In the genomic region with DNA sequence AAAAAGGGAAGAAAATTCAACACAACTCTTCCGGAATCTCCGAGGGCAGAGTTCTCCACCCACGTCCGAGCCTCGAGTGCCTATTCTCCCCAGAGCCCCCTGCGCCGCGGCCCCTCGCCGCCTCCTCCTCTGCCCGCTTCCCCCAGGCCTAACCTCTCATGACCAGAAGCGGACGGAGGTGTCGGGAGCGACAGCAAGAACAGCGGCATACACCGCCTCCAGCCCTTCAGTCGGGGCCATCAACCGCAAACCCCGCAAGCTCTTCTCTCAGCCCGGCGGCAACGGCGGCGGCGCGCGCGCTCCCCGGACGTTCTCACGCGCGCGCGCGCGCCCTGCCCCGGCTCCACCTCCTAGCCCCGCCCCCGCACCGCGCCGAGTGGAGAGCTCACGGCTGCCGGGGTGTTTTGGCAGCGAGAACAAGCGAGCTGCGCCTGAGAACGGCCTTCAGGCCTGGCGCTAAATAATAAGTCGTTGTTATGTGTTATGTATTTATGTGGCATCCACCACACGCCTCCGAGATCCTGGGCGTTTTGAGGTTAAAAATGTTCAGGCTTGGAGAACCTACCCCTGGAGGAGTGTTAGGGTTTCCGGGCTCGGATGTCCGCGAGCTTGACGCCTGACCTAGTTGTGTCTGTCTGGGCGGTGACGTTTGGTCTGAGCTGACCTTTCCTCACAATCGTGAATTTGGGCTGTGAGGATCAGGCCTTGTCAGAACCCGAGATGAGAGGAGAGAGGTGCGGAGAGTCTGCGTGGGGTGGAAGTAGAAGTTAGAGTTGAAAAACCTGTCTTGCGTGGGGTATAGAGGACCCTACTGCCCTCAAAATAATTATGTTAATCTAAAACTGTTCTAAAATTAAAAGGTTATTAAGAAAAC, we compare ENCODE assay signal across 8 cellular contexts. TPM values are rescaled to one million over a fixed set of nuclear protein-coding genes. Genes with fewer than 3 reads are reported as not detected.
DNase-seq lines count a peak whose midpoint lies in the region; ATAC-seq and TF ChIP-seq lines count a peak whose summit lies in the region.

A gene with protein sequence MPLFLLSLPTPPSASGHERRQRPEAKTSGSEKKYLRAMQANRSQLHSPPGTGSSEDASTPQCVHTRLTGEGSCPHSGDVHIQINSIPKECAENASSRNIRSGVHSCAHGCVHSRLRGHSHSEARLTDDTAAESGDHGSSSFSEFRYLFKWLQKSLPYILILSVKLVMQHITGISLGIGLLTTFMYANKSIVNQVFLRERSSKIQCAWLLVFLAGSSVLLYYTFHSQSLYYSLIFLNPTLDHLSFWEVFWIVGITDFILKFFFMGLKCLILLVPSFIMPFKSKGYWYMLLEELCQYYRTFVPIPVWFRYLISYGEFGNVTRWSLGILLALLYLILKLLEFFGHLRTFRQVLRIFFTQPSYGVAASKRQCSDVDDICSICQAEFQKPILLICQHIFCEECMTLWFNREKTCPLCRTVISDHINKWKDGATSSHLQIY (minus strand): TSS at position 286 of the 874 bp plus-strand sequence. CDS start 77 bp downstream, at position 209.

- no peaks in the 10 kb centered on the region for H3K27me3 Mint-ChIP-seq in T-helper 2 cell treated with Interferon-gamma antibody and Interleukin-4, amounts not matched to agents 5 μg/mL and 100 μg/mL, for 36 hours (ENCODE audit: low read depth)

- H3K27ac Mint-ChIP-seq in T-helper 2 cell treated with Interferon-gamma antibody and Interleukin-4, amounts not matched to agents 5 μg/mL and 100 μg/mL, for 36 hours, result peak within 1 kb of the TSS; percentile 93

- peaks cover 9% of the 10 kb centered on the region for H3K36me3 Mint-ChIP-seq in T-helper 2 cell treated with Interferon-gamma antibody and Interleukin-4, amounts not matched to agents 5 μg/mL and 100 μg/mL, for 36 hours (ENCODE audit: low read depth)

- ATAC-seq in HG02763 (IDR thresholded peaks at IDR 0.05; ENCODE audit: unreplicated experiment), result peak; percentile 76
- ATAC-seq in psoas muscle, result peak; percentile 96 to 97 (median 96)

- intact Hi-C loops in ascending aorta (cut with DNase I) (loop anchor here (10.0 kb wide), 1 partner anchor 70 kb away; no protein-coding TSS in a partner anchor), psoas muscle (cut with DNase I) (no loop called here)

- H3K4me3 ChIP-seq in ascending aorta (peak within 1 kb of the TSS; percentile 71 to 81), right atrium auricular region (peak within 1 kb of the TSS; percentile 73 to 92), psoas muscle (peak within 1 kb of the TSS; percentile 81)

- H3K9me3 ChIP-seq in ascending aorta (no peaks in the 10 kb centered on the region), right atrium auricular region (no peaks in the 10 kb centered on the region), psoas muscle (no peaks in the 10 kb centered on the region)

- H3K9me3 Mint-ChIP-seq in T-helper 2 cell treated with Interferon-gamma antibody and Interleukin-4, amounts not matched to agents 5 μg/mL and 100 μg/mL, for 36 hours, result no peaks in the 10 kb centered on the region

- DNase-seq in NCI-H1694 (lab: John Stamatoyannopoulos, UW) (peak; percentile 62), ascending aorta (ENCODE audit: low spot score in 2 of 2) (peak; percentile 55 to 94), right atrium auricular region (ENCODE audit: low spot score) (peak; percentile 91), psoas muscle (peak; percentile 95 to 96), ureter (ENCODE audit: low spot score) (peak; percentile 90)
- peak; percentile 88 for DNase-seq in T-helper 2 cell treated with Interferon-gamma antibody and Interleukin-4, amounts not matched to agents 5 μg/mL and 100 μg/mL, for 36 hours (ENCODE audit: low spot score)

- H3K4me1 ChIP-seq in ascending aorta, result peaks cover 0 to 18% of the 10 kb centered on the region in 2 donors
- peaks cover 0 to 20% of the 10 kb centered on the region in 2 donors for H3K4me1 ChIP-seq in right atrium auricular region
- peaks cover 17% of the 10 kb centered on the region for H3K4me1 ChIP-seq in psoas muscle

- WGBS in psoas muscle, 3 donors, result 1 to 3% (median 2%) methylated on average over 67 of the region's 67 CpGs

- H3K27ac ChIP-seq in ascending aorta (peak within 1 kb of the TSS; percentile 84 to 92), right atrium auricular region (peak within 1 kb of the TSS; percentile 95 to 98), psoas muscle (peak within 1 kb of the TSS; percentile 95)

- TF ChIP-seq CTCF in ascending aorta (IDR thresholded peaks at IDR 0.05) (no peak), right atrium auricular region (IDR thresholded peaks at IDR 0.05) (no peak), psoas muscle (IDR thresholded peaks at IDR 0.05) (no peak)

- H3K4me3 Mint-ChIP-seq in T-helper 2 cell treated with Interferon-gamma antibody and Interleukin-4, amounts not matched to agents 5 μg/mL and 100 μg/mL, for 36 hours, result peak within 1 kb of the TSS; percentile 91

- peaks cover 0 to under 1% of the 10 kb centered on the region in 2 donors for H3K36me3 ChIP-seq in ascending aorta
- H3K36me3 ChIP-seq in right atrium auricular region, result no peaks in the 10 kb centered on the region
- peaks cover 3 to 31% of the 10 kb centered on the region in 2 donors for H3K36me3 ChIP-seq in psoas muscle (ENCODE audit: insufficient read depth in 1 of 2, low read depth in 1 of 2)

- peak; percentile 57 for TF ChIP-seq POLR2A in GM10847 (IDR thresholded peaks at IDR 0.05; ENCODE audit: extremely low read depth, insufficient read length)

- peaks cover 12% of the 10 kb centered on the region for H3K4me1 Mint-ChIP-seq in T-helper 2 cell treated with Interferon-gamma antibody and Interleukin-4, amounts not matched to agents 5 μg/mL and 100 μg/mL, for 36 hours (ENCODE audit: low read depth)

- H3K27me3 ChIP-seq in ascending aorta (no peaks in the 10 kb centered on the region), right atrium auricular region (no peaks in the 10 kb centered on the region), psoas muscle (ENCODE audit: insufficient read depth in 3 of 3, low read length in 2 of 3) (no peaks in the 10 kb centered on the region)

RNA-seq across cellular contexts. Expression of the gene that starts here (rescaled TPM):
- total RNA-seq in ascending aorta (1.9 TPM), right atrium auricular region (1 to 10 TPM; 7.9 TPM), psoas muscle (10 to 100 TPM; 10.4 to 17.1 (median 12.6) TPM), ureter (15.0 TPM)
- 10 to 100 TPM in 2 of 3 donors, 1 to 10 TPM in 1; 10.0 to 21.7 (median 11.8) TPM for polyA plus RNA-seq in psoas muscle

Comparison
In these comparisons a context has a peak if more than half of its experiments do, and no peak if none do; other contexts are left out.
1. Peak in every context shown above with its lines: DNase-seq, ATAC-seq, H3K4me3 ChIP-seq and H3K27ac ChIP-seq.